ENCODE assay signal across 1 cellular context in the genomic region with DNA sequence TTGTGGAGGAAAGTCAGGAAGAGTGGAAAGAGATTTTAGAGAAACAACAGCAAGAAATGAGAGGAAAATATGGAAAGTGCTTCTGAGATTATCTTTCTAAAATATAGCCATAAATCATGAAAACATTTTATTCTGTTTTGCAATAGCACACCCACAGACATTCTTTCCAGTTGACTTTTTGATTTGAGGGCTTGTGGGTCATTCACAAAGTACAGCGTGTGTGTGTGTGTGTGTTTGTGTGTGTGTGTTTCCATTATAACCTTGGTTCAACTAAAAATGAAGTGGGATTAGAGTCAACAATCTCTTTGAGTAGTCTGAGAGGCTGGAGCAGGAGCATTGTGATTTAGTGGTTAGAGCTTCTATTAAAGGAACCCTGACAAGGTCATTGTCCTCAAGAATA.
A peak's percentile ranks its signal among the peaks of the same experiment; 100 is the strongest.
TF ChIP-seq lines count a peak whose summit lies in the region.

No MANE protein-coding gene starts in this region.

TF ChIP-seq in liver, 16 proteins besides CTCF, POLR2A, EP300 and RAD21 (continued from another document):
- TF ChIP-seq, protein P1, sequence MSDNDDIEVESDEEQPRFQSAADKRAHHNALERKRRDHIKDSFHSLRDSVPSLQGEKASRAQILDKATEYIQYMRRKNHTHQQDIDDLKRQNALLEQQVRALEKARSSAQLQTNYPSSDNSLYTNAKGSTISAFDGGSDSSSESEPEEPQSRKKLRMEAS (IDR thresholded peaks at IDR 0.05), result no peak
- TF ChIP-seq NR2F2 (IDR thresholded peaks at IDR 0.05), result peak; percentile 86
- TF ChIP-seq, protein P2, sequence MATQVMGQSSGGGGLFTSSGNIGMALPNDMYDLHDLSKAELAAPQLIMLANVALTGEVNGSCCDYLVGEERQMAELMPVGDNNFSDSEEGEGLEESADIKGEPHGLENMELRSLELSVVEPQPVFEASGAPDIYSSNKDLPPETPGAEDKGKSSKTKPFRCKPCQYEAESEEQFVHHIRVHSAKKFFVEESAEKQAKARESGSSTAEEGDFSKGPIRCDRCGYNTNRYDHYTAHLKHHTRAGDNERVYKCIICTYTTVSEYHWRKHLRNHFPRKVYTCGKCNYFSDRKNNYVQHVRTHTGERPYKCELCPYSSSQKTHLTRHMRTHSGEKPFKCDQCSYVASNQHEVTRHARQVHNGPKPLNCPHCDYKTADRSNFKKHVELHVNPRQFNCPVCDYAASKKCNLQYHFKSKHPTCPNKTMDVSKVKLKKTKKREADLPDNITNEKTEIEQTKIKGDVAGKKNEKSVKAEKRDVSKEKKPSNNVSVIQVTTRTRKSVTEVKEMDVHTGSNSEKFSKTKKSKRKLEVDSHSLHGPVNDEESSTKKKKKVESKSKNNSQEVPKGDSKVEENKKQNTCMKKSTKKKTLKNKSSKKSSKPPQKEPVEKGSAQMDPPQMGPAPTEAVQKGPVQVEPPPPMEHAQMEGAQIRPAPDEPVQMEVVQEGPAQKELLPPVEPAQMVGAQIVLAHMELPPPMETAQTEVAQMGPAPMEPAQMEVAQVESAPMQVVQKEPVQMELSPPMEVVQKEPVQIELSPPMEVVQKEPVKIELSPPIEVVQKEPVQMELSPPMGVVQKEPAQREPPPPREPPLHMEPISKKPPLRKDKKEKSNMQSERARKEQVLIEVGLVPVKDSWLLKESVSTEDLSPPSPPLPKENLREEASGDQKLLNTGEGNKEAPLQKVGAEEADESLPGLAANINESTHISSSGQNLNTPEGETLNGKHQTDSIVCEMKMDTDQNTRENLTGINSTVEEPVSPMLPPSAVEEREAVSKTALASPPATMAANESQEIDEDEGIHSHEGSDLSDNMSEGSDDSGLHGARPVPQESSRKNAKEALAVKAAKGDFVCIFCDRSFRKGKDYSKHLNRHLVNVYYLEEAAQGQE (IDR thresholded peaks at IDR 0.05), result no peak
